18 cellular contexts compared by ENCODE assay signal in the genomic region with DNA sequence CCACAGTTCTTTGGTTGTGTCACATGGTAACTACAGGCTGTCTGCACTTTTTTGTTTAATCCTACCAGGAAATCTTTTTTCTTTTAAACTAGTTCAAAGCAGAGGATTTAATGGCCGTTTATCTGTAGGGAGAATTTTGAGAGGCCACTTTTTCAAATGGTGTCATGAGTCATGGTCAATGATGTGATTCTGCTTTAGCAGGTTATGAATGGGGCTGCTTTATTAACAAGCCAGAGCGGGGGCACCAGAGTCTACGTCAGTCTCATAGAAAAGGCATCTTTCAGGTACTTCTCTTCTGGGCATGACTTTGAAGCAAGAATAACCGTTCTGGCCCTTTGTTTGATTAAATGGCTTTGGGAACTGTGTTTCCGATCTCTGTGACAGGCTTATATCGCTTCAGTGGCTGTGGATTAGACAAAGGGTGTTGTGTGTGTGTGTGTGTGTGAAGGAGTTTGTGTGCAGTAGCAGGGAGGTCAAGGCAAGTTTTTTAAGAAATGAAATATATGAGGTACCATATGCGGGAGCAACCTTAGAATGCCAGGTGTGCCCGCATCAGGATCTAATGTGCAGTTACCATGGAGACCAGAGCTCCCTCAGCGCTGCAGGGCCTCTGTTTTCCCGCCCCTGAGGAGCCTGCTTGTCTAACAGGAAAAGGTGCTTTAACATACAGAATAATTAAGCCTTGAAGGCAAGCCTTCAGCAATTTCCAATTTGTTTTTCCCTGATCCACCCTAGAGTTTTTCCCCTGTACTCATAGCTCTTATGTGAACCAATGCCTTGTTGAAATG.
DNase-seq lines count a peak whose midpoint lies in the region; ATAC-seq, FAIRE-seq and TF ChIP-seq lines count a peak whose summit lies in the region.
"Had no signal": no experiment of that assay in that cellular context is flagged by ENCODE, and none has a peak within 500 bp of the region (broad histone marks: within the 10 kb centered on the region; RNA-seq: fewer than 3 reads in every experiment).

No MANE protein-coding gene starts in this region.

- H3K4me3 ChIP-seq in small intestine (ENCODE audit: low read depth in 1 of 2, low read length in 2 of 2), result no peak overlapping the region
- H3K4me3 ChIP-seq: right atrium auricular region had no signal

- H3K9me3 ChIP-seq in small intestine (ENCODE audit: control insufficient read depth, low read depth), result no peaks in the 10 kb centered on the region
- H3K9me3 ChIP-seq: right atrium auricular region had no signal

- ATAC-seq in HG03025 (IDR thresholded peaks at IDR 0.05; ENCODE audit: low FRiP score, unreplicated experiment), result no peak
- ATAC-seq: stimulated activated effector memory CD8-positive, alpha-beta T cell treated with anti-CD3 and anti-CD28 coated beads, Interleukin-12 subunit alpha, Interleukin-12 subunit beta, amount 100 ng/mL, for 72 hours had no signal

- no peaks in the 10 kb centered on the region for H3K27me3 ChIP-seq in small intestine (ENCODE audit: control insufficient read depth in 2 of 2, insufficient read depth in 2 of 2, low read length in 2 of 2)
- H3K27me3 ChIP-seq: right atrium auricular region had no signal

- H3K27ac Mint-ChIP-seq in type B pancreatic cell, result peak overlapping the region; percentile 4
- H3K27ac Mint-ChIP-seq: activated B cell treated with CpG ODN at 0.5 μM for 24 hours; activated naive CD4-positive, alpha-beta T cell treated with anti-CD3 and anti-CD28 coated beads, Interleukin-2, amount 50 U/mL, for 24 hours; endodermal cell; stimulated activated effector memory CD8-positive, alpha-beta T cell treated with anti-CD3 and anti-CD28 coated beads, Interleukin-12 subunit alpha, Interleukin-12 subunit beta, amount 100 ng/mL, for 72 hours had no signal

- WGBS in small intestine, 3 donors, result 61 to 67% (median 65%) methylated on average over 10 of the region's 10 CpGs

- H3K4me1 ChIP-seq in small intestine (ENCODE audit: control insufficient read depth in 2 of 2, insufficient read depth in 1 of 2, low read depth in 1 of 2, low read length in 1 of 2), result no peaks in the 10 kb centered on the region
- H3K4me1 ChIP-seq: right atrium auricular region had no signal

- no peaks in the 10 kb centered on the region for H3K27me3 Mint-ChIP-seq in type B pancreatic cell
- H3K27me3 Mint-ChIP-seq: activated B cell treated with CpG ODN at 0.5 μM for 24 hours; activated naive CD4-positive, alpha-beta T cell treated with anti-CD3 and anti-CD28 coated beads, Interleukin-2, amount 50 U/mL, for 24 hours; CD4-positive, CD25-positive, alpha-beta regulatory T cell had no signal

- H3K27ac ChIP-seq in small intestine (ENCODE audit: low read depth in 1 of 2, low read length in 1 of 2), result no peak overlapping the region
- H3K27ac ChIP-seq: right atrium auricular region had no signal

- H3K36me3 ChIP-seq in small intestine (ENCODE audit: control insufficient read depth in 2 of 2, insufficient read depth in 2 of 2, low read length in 2 of 2), result no peaks in the 10 kb centered on the region
- H3K36me3 ChIP-seq: right atrium auricular region had no signal

- H3K4me1 Mint-ChIP-seq in type B pancreatic cell (ENCODE audit: unreplicated experiment), result peaks cover 21% of the 10 kb centered on the region
- H3K4me1 Mint-ChIP-seq: activated B cell treated with CpG ODN at 0.5 μM for 24 hours; activated naive CD4-positive, alpha-beta T cell treated with anti-CD3 and anti-CD28 coated beads, Interleukin-2, amount 50 U/mL, for 24 hours; stimulated activated effector memory CD8-positive, alpha-beta T cell treated with anti-CD3 and anti-CD28 coated beads, Interleukin-12 subunit alpha, Interleukin-12 subunit beta, amount 100 ng/mL, for 72 hours had no signal

- H3K36me3 Mint-ChIP-seq in type B pancreatic cell, result no peaks in the 10 kb centered on the region
- H3K36me3 Mint-ChIP-seq: CD4-positive, CD25-positive, alpha-beta regulatory T cell; stimulated activated effector memory CD8-positive, alpha-beta T cell treated with anti-CD3 and anti-CD28 coated beads, Interleukin-12 subunit alpha, Interleukin-12 subunit beta, amount 100 ng/mL, for 72 hours had no signal

- peaks cover 4% of the 10 kb centered on the region for H3K9me3 Mint-ChIP-seq in type B pancreatic cell
- H3K9me3 Mint-ChIP-seq: activated naive CD4-positive, alpha-beta T cell treated with anti-CD3 and anti-CD28 coated beads, Interleukin-2, amount 50 U/mL, for 24 hours; stimulated activated effector memory CD8-positive, alpha-beta T cell treated with anti-CD3 and anti-CD28 coated beads, Interleukin-12 subunit alpha, Interleukin-12 subunit beta, amount 100 ng/mL, for 72 hours had no signal

- H3K4me3 Mint-ChIP-seq in type B pancreatic cell, result peak overlapping the region; percentile 0
- H3K4me3 Mint-ChIP-seq: activated B cell treated with CpG ODN at 0.5 μM for 24 hours; activated naive CD4-positive, alpha-beta T cell treated with anti-CD3 and anti-CD28 coated beads, Interleukin-2, amount 50 U/mL, for 24 hours; CD4-positive, CD25-positive, alpha-beta regulatory T cell; endodermal cell; stimulated activated effector memory CD8-positive, alpha-beta T cell treated with anti-CD3 and anti-CD28 coated beads, Interleukin-12 subunit alpha, Interleukin-12 subunit beta, amount 100 ng/mL, for 72 hours had no signal

- TF ChIP-seq CTCF in type B pancreatic cell (conservative IDR thresholded peaks at IDR 0.05) (no peak), D721Med (IDR thresholded peaks at IDR 0.05; ENCODE audit: insufficient read depth, missing control alignments) (no peak)

- no peak for FAIRE-seq in D721Med (lab: Jason Lieb, UNC)
- no peak for FAIRE-seq in small intestine (lab: Jason Lieb, UNC)
- FAIRE-seq: frontal cortex, GM19239, keratinocyte had no signal

- DNase-seq in NCI-H1105 treated with DMSO at 0.1 percent for 48 hours (lab: John Stamatoyannopoulos, UW), result peak; percentile 88
- peak; percentile 45 for DNase-seq in NCI-H345 treated with DMSO at 0.1 percent for 48 hours (lab: John Stamatoyannopoulos, UW; ENCODE audit: unreplicated experiment)
- DNase-seq in foreskin melanocyte, result peak; percentile 40
- no peak for DNase-seq in type B pancreatic cell (ENCODE audit: extremely low spot score, unreplicated experiment)
- DNase-seq in D721Med (ENCODE audit: insufficient read length, low spot score), result no peak
- DNase-seq in small intestine, result no peak
- DNase-seq: activated B cell treated with CpG ODN at 0.5 μM for 24 hours; CD4-positive, CD25-positive, alpha-beta regulatory T cell; central memory CD4-positive, alpha-beta T cell; endodermal cell; stimulated activated CD4-positive, alpha-beta T cell treated with anti-CD3 and anti-CD28 coated beads, Interleukin-4, amount 100 ng/mL, for 4 hours had no signal

Comparison
In these comparisons a context has a peak if more than half of its experiments do, and no peak if none do; other contexts are left out.
1. DNase-seq: peak in NCI-H1105 treated with DMSO at 0.1 percent for 48 hours (single experiment), NCI-H345 treated with DMSO at 0.1 percent for 48 hours (single experiment) and foreskin melanocyte (single experiment); none in type B pancreatic cell (single experiment), D721Med (single experiment) and small intestine (single experiment).